In the genomic region with DNA sequence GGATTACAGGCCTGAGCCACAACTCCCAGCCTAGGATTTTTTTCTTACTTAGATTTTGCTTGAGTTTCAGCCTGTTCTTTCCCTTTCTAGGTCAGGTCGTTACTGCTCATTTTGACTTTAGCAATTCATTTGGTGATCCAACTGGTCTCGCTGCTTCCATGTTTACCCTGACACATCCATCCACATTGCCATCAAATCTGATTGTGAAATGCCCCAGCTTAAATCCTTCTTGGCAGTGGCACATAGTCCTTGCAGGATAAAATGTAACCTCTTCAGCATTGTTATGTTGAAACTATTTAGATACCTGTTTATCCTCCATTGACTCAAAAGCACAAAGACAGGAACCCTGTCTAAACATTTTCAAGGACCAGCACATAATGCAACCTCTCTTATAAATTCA, we compare ENCODE assay signal across 22 cellular contexts.
"Had no signal": no experiment of that assay in that cellular context is flagged by ENCODE, and none has a peak within 500 bp of the region (broad histone marks: within the 10 kb centered on the region; RNA-seq: fewer than 3 reads in every experiment).

No MANE protein-coding gene starts in this region.

- FAIRE-seq: kidney had no signal

- H3K4me3 ChIP-seq: colonic mucosa, hepatocyte, psoas muscle, right lobe of liver, spleen, thoracic aorta, transverse colon had no signal

- H3K27ac ChIP-seq: colonic mucosa, hepatocyte, parathyroid adenoma, psoas muscle, right lobe of liver, spleen, thoracic aorta, transverse colon had no signal

- H3K4me2 ChIP-seq: hepatocyte had no signal

- H3K27me3 ChIP-seq: colonic mucosa, hepatocyte, right lobe of liver had no signal

- DNase-seq: caudate nucleus; colonic mucosa; effector CD4-positive, alpha-beta T cell; foreskin melanocyte; head of caudate nucleus; kidney; left cardiac atrium; naive thymus-derived CD4-positive, alpha-beta T cell; psoas muscle; retina; right lobe of liver; spleen; stimulated activated CD4-positive, alpha-beta T cell treated with anti-CD3 and anti-CD28 coated beads, Interleukin-15, amount 100 ng/mL, for 24 hours; stimulated activated CD4-positive, alpha-beta T cell treated with anti-CD3 and anti-CD28 coated beads, Interleukin-1b, Interleukin-23, amount 100 ng/mL, for 48 hours; stimulated activated CD4-positive, alpha-beta T cell treated with anti-CD3 and anti-CD28 coated beads, Interleukin-4, amount 100 ng/mL, for 4 hours; stimulated activated naive B cell treated with anti-CD40 and anti-IgM and Interleukin-4, amounts not matched to agents 10 μg/mL and 1 μg/mL and 100 μg/mL, for 72 hours; stimulated activated naive CD8-positive, alpha-beta T cell treated with anti-CD3 and anti-CD28 coated beads, Interleukin-15, amount 100 ng/mL, for 72 hours; transverse colon had no signal

- H3K9me3 ChIP-seq: colonic mucosa, psoas muscle, right lobe of liver, spleen, thoracic aorta, transverse colon had no signal

- H3K4me1 Mint-ChIP-seq: naive thymus-derived CD4-positive, alpha-beta T cell; neural crest cell; stimulated activated naive B cell treated with anti-CD40 and anti-IgM and Interleukin-4, amounts not matched to agents 10 μg/mL and 1 μg/mL and 100 μg/mL, for 72 hours; stimulated activated naive CD8-positive, alpha-beta T cell treated with anti-CD3 and anti-CD28 coated beads, Interleukin-15, amount 100 ng/mL, for 72 hours had no signal

- H3K36me3 ChIP-seq: colonic mucosa, right lobe of liver, spleen, thoracic aorta, transverse colon had no signal

- H3K9ac ChIP-seq: parathyroid adenoma had no signal

- H3K4me1 ChIP-seq: colonic mucosa, parathyroid adenoma, psoas muscle, right lobe of liver, spleen, transverse colon had no signal

- H3K9me3 Mint-ChIP-seq: neural crest cell; stimulated activated naive B cell treated with anti-CD40 and anti-IgM and Interleukin-4, amounts not matched to agents 10 μg/mL and 1 μg/mL and 100 μg/mL, for 72 hours; stimulated activated naive CD8-positive, alpha-beta T cell treated with anti-CD3 and anti-CD28 coated beads, Interleukin-15, amount 100 ng/mL, for 72 hours had no signal

- H3K4me3 Mint-ChIP-seq: naive thymus-derived CD4-positive, alpha-beta T cell; neural crest cell; stimulated activated naive B cell treated with anti-CD40 and anti-IgM and Interleukin-4, amounts not matched to agents 10 μg/mL and 1 μg/mL and 100 μg/mL, for 72 hours; stimulated activated naive CD8-positive, alpha-beta T cell treated with anti-CD3 and anti-CD28 coated beads, Interleukin-15, amount 100 ng/mL, for 72 hours had no signal

- H3K36me3 Mint-ChIP-seq: naive thymus-derived CD4-positive, alpha-beta T cell; stimulated activated naive B cell treated with anti-CD40 and anti-IgM and Interleukin-4, amounts not matched to agents 10 μg/mL and 1 μg/mL and 100 μg/mL, for 72 hours had no signal

- H3K79me2 ChIP-seq: hepatocyte, parathyroid adenoma had no signal

- H2AFZ ChIP-seq: hepatocyte, parathyroid adenoma had no signal

- H3K27ac Mint-ChIP-seq: naive thymus-derived CD4-positive, alpha-beta T cell; stimulated activated naive B cell treated with anti-CD40 and anti-IgM and Interleukin-4, amounts not matched to agents 10 μg/mL and 1 μg/mL and 100 μg/mL, for 72 hours had no signal
